In genomic region chr6:149032599-149033405, GRCh38 we compare ENCODE assay signal across 9 cellular contexts.
A peak's percentile ranks its signal among the peaks of the same experiment; 100 is the strongest.
DNase-seq lines count a peak whose midpoint lies in the region; ATAC-seq and TF ChIP-seq lines count a peak whose summit lies in the region.
"Had no signal": no experiment of that assay in that cellular context is flagged by ENCODE, and none has a peak within 500 bp of the region (broad histone marks: within the 10 kb centered on the region; RNA-seq: fewer than 3 reads in every experiment).

No MANE protein-coding gene starts in this region.

- no peaks in the 10 kb centered on the region for H3K79me2 ChIP-seq in DND-41 (ENCODE audit: insufficient read depth, low read length)

- H3K4me3 ChIP-seq in DND-41 (ENCODE audit: low read depth in 1 of 2, low read length in 2 of 2): peak overlapping the region in 1 of 2 experiments; percentile 14; a peak in 1 of 4 replicates
- H3K4me3 ChIP-seq: SJCRH30 had no signal

- H3K27me3 ChIP-seq in DND-41 (ENCODE audit: insufficient read depth, low read length, poor library complexity): no peaks in the 10 kb centered on the region
- H3K27me3 ChIP-seq: SJCRH30 had no signal

- H3K4me2 ChIP-seq in DND-41 (ENCODE audit: insufficient read depth, low read length): no peak overlapping the region; the same call in 1 of the 2 replicates

- no peaks in the 10 kb centered on the region for H4K20me1 ChIP-seq in DND-41 (ENCODE audit: insufficient read depth, low read length)

- peak; percentile 39; the same call in 2 of the 3 replicates for ATAC-seq in DND-41 (ENCODE audit: insufficient read depth, low read depth)
- ATAC-seq in GM21423 (IDR thresholded peaks at IDR 0.05; ENCODE audit: unreplicated experiment): peak; percentile 76
- ATAC-seq in HG03565 (IDR thresholded peaks at IDR 0.05; ENCODE audit: unreplicated experiment): peak; percentile 59
- no peak for ATAC-seq in sciatic nerve

- H2AFZ ChIP-seq in DND-41 (ENCODE audit: low read depth, low read length): no peak overlapping the region

- DNase-seq in DND-41 (peak; percentile 40), fibroblast of the conjunctiva (ENCODE audit: low read depth) (peak; percentile 77), sciatic nerve (ENCODE audit: low spot score) (no peak), NCI-H1092 (lab: John Stamatoyannopoulos, UW) (no peak)
- DNase-seq in activated CD8-positive, alpha-beta memory T cell treated with anti-CD3 and anti-CD28 coated beads for 48 hours (ENCODE audit: low read depth in 2 of 3, low spot score in 2 of 3): peak; percentile 18 to 44 (median 38)
- peak; percentile 39 to 52 for DNase-seq in stimulated activated CD4-positive, alpha-beta T cell treated with anti-CD3 and anti-CD28 coated beads, Interleukin-4, amount 100 ng/mL, for 4 hours

- peaks cover 59% of the 10 kb centered on the region for H3K4me1 ChIP-seq in DND-41 (ENCODE audit: insufficient read depth, low read length)

- H3K9ac ChIP-seq in DND-41 (ENCODE audit: low read depth, low read length): peak overlapping the region; percentile 30

- peak overlapping the region; percentile 76 for H3K27ac ChIP-seq in DND-41 (ENCODE audit: low read length)
- H3K27ac ChIP-seq: SJCRH30 had no signal

- no peaks in the 10 kb centered on the region for H3K36me3 ChIP-seq in DND-41 (ENCODE audit: insufficient read depth, low read length)
- H3K36me3 ChIP-seq: SJCRH30 had no signal

- intact Hi-C loops in sciatic nerve (cut with DNase I): no loop called here

- no peaks in the 10 kb centered on the region for H3K9me3 ChIP-seq in DND-41 (ENCODE audit: insufficient read depth, low read length, severe bottlenecking)
- H3K9me3 ChIP-seq: SJCRH30 had no signal

- no peak for TF ChIP-seq CTCF in DND-41 (IDR thresholded peaks at IDR 0.05; ENCODE audit: borderline replicate concordance, extremely low read depth, low read length, poor library complexity, severe bottlenecking)

Comparison
In these comparisons a context has a peak if more than half of its experiments do, and no peak if none do; other contexts are left out.
1. DNase-seq: peak in DND-41 (single experiment), activated CD8-positive, alpha-beta memory T cell treated with anti-CD3 and anti-CD28 coated beads for 48 hours (3 of 3), fibroblast of the conjunctiva (single experiment) and stimulated activated CD4-positive, alpha-beta T cell treated with anti-CD3 and anti-CD28 coated beads, Interleukin-4, amount 100 ng/mL, for 4 hours (2 of 2); none in sciatic nerve (single experiment) and NCI-H1092 (single experiment).